In genomic region chr2:172000696-172001361, GRCh38 we compare ENCODE assay signal across 8 cellular contexts. TPM values are rescaled to one million over a fixed set of nuclear protein-coding genes. Genes with fewer than 3 reads are reported as not detected.
A peak's percentile ranks its signal among the peaks of the same experiment; 100 is the strongest.
DNase-seq lines count a peak whose midpoint lies in the region; ATAC-seq and TF ChIP-seq lines count a peak whose summit lies in the region.

No MANE protein-coding gene starts in this region.

- no peaks in the 10 kb centered on the region for H3K27me3 ChIP-seq in RWPE2 (ENCODE audit: insufficient read depth, poor library complexity, severe bottlenecking)
- H3K27me3 ChIP-seq in esophagus squamous epithelium, result no peaks in the 10 kb centered on the region

- DNase-seq in NCI-H2227 treated with DMSO at 0.1 percent for 48 hours (lab: John Stamatoyannopoulos, UW) (peak; percentile 25), NCI-H2227 (lab: John Stamatoyannopoulos, UW; ENCODE audit: unreplicated experiment) (no peak), RWPE2 (ENCODE audit: low spot score) (no peak), esophagus squamous epithelium (lab: John Stamatoyannopoulos, UW) (no peak), skeletal muscle cell (ENCODE audit: low read depth) (no peak)

- H3K4me3 ChIP-seq in RWPE2 (ENCODE audit: severe bottlenecking), result peak overlapping the region; percentile 45
- H3K4me3 ChIP-seq in esophagus squamous epithelium, result peak overlapping the region in 3 of 4 donors; percentile 60 to 87 (median 69)
- H3K4me3 ChIP-seq in skeletal muscle cell (ENCODE audit: low read depth, low read length), result peak overlapping the region; percentile 72

- H3K9me3 ChIP-seq in RWPE2 (ENCODE audit: severe bottlenecking) (no peaks in the 10 kb centered on the region), esophagus squamous epithelium (no peaks in the 10 kb centered on the region)

- H3K36me3 ChIP-seq in RWPE2 (ENCODE audit: low read depth) (no peaks in the 10 kb centered on the region), esophagus squamous epithelium (no peaks in the 10 kb centered on the region)

- H3K4me1 ChIP-seq in RWPE2 (ENCODE audit: insufficient read depth, poor library complexity, severe bottlenecking), result no peaks in the 10 kb centered on the region
- peaks cover 6 to 18% (median 11%) of the 10 kb centered on the region in 3 donors for H3K4me1 ChIP-seq in esophagus squamous epithelium

- TF ChIP-seq CTCF in RWPE2 (IDR thresholded peaks at IDR 0.05; ENCODE audit: poor library complexity, severe bottlenecking) (no peak), esophagus squamous epithelium (IDR thresholded peaks at IDR 0.05) (no peak)

- H3K27ac ChIP-seq in RWPE2 (ENCODE audit: poor library complexity, severe bottlenecking), result peak overlapping the region; percentile 42
- H3K27ac ChIP-seq in esophagus squamous epithelium, result no peak overlapping the region

- TF ChIP-seq POLR2A in esophagus squamous epithelium (IDR thresholded peaks at IDR 0.05), result no peak

- intact Hi-C loops in esophagus squamous epithelium (cut with DNase I), result no loop called here

- ATAC-seq in RWPE2 (ENCODE audit: low read depth) (no peak), HG02610 (IDR thresholded peaks at IDR 0.05; ENCODE audit: unreplicated experiment) (no peak), HG03159 (IDR thresholded peaks at IDR 0.05; ENCODE audit: unreplicated experiment) (no peak), GM19324 (IDR thresholded peaks at IDR 0.05; ENCODE audit: low FRiP score, unreplicated experiment) (no peak)

- 81 to 89% methylated on average over 12 to 13 of the region's 13 CpGs for WGBS in esophagus squamous epithelium, 2 donors

RNA-seq across cellular contexts. Expression of gene METAP1D, which starts 1.1 kb away (rescaled TPM):
- total RNA-seq in esophagus squamous epithelium, result 1 to 10 TPM; 2.4 to 7.1 (median 5.7) TPM
